8 cellular contexts compared by ENCODE assay signal in genomic region chr15:45635191-45635638, GRCh38. TPM values are rescaled to one million over a fixed set of nuclear protein-coding genes. Genes with fewer than 3 reads are reported as not detected.
A peak's percentile ranks its signal among the peaks of the same experiment; 100 is the strongest.
DNase-seq lines count a peak whose midpoint lies in the region; ATAC-seq and TF ChIP-seq lines count a peak whose summit lies in the region.

No MANE protein-coding gene starts in this region.

- peak; percentile 78 for TF ChIP-seq CTCF in RWPE1 (conservative IDR thresholded peaks at IDR 0.05; ENCODE audit: low read depth)

- peaks cover 20% of the 10 kb centered on the region for H3K36me3 Mint-ChIP-seq in activated naive CD8-positive, alpha-beta T cell treated with anti-CD3 and anti-CD28 coated beads, Interleukin-2, amount 50 U/mL, for 24 hours (ENCODE audit: low read depth)

- H3K27ac ChIP-seq in RWPE1 (peak overlapping the region; percentile 95), iPS DF 6.9 (ENCODE audit: low read length) (no peak overlapping the region)

- H3K36me3 ChIP-seq in iPS DF 6.9 (ENCODE audit: control insufficient read depth, insufficient read depth, low read length): no peaks in the 10 kb centered on the region
- H3K36me3 ChIP-seq in skeletal muscle satellite cell (ENCODE audit: insufficient read depth, low read length): no peaks in the 10 kb centered on the region

- peak overlapping the region; percentile 86 for H3K27ac Mint-ChIP-seq in activated naive CD8-positive, alpha-beta T cell treated with anti-CD3 and anti-CD28 coated beads, Interleukin-2, amount 50 U/mL, for 24 hours

- CTCF ChIA-PET in RWPE1 (lab: Yijun Ruan, JAX): interaction anchor here (0.6 to 1.5 kb wide), 4 partner anchors 9 to 471 kb away, joined by 3 to 4 read pairs (median 3); no protein-coding TSS in a partner anchor

- no CpG with 5 or more reads among the region's 29 CpGs for WGBS in iPS DF 6.9 (ENCODE audit: insufficient coverage, insufficient read length)

- no peaks in the 10 kb centered on the region for H3K9me3 ChIP-seq in iPS DF 6.9 (ENCODE audit: control insufficient read depth, insufficient read depth, low read length)
- no peaks in the 10 kb centered on the region for H3K9me3 ChIP-seq in skeletal muscle satellite cell (replicated peaks; ENCODE audit: low read length)

- H3K4me1 ChIP-seq in iPS DF 6.9 (ENCODE audit: control insufficient read depth, insufficient read depth, low read length) (no peaks in the 10 kb centered on the region), skeletal muscle satellite cell (ENCODE audit: control insufficient read depth, insufficient read depth, low read length) (peaks cover 52% of the 10 kb centered on the region)

- peak overlapping the region; percentile 86 for H3K9ac ChIP-seq in skeletal muscle satellite cell (ENCODE audit: low read depth, low read length)

- H3K4me2 ChIP-seq in skeletal muscle satellite cell (ENCODE audit: low read length): peak overlapping the region; percentile 98

- peaks cover 50% of the 10 kb centered on the region for H3K4me1 Mint-ChIP-seq in activated naive CD8-positive, alpha-beta T cell treated with anti-CD3 and anti-CD28 coated beads, Interleukin-2, amount 50 U/mL, for 24 hours

- POLR2A ChIA-PET in RWPE1 (lab: Yijun Ruan, JAX; ENCODE audit: low non-redundant PET): interaction anchor here (0.6 kb wide), 1 partner anchor 71 kb away, joined by 6 read pairs; no protein-coding TSS in a partner anchor

- H3K4me3 Mint-ChIP-seq in activated naive CD8-positive, alpha-beta T cell treated with anti-CD3 and anti-CD28 coated beads, Interleukin-2, amount 50 U/mL, for 24 hours: peak overlapping the region; percentile 98

- DNase-seq in SIG-M5 treated with dmso at 0.1 percent for 504 hours (lab: John Stamatoyannopoulos, UW; ENCODE audit: unreplicated experiment) (peak; percentile 64), SIG-M5 (lab: John Stamatoyannopoulos, UW) (no peak), RWPE1 (ENCODE audit: low spot score) (no peak), iPS DF 6.9 (ENCODE audit: low read depth, low spot score) (no peak), hepatic stellate cell (ENCODE audit: low spot score) (no peak)
- DNase-seq in activated naive CD8-positive, alpha-beta T cell treated with anti-CD3 and anti-CD28 coated beads, Interleukin-2, amount 50 U/mL, for 24 hours: peak; percentile 79

- ATAC-seq in HG03064 (IDR thresholded peaks at IDR 0.05; ENCODE audit: low read depth, unreplicated experiment): peak; percentile 34
- peak; percentile 55 for ATAC-seq in activated naive CD8-positive, alpha-beta T cell treated with anti-CD3 and anti-CD28 coated beads, Interleukin-2, amount 50 U/mL, for 24 hours

- H3K4me3 ChIP-seq in iPS DF 6.9 (ENCODE audit: low read length) (peak overlapping the region; percentile 55; the same call in 1 of the 2 replicates), skeletal muscle satellite cell (ENCODE audit: low read length) (peak overlapping the region; percentile 88)

- no peaks in the 10 kb centered on the region for H3K27me3 Mint-ChIP-seq in activated naive CD8-positive, alpha-beta T cell treated with anti-CD3 and anti-CD28 coated beads, Interleukin-2, amount 50 U/mL, for 24 hours

- H3K9me3 Mint-ChIP-seq in activated naive CD8-positive, alpha-beta T cell treated with anti-CD3 and anti-CD28 coated beads, Interleukin-2, amount 50 U/mL, for 24 hours: no peaks in the 10 kb centered on the region

- peaks cover 3% of the 10 kb centered on the region; the same call in 1 of the 2 replicates for H3K27me3 ChIP-seq in iPS DF 6.9 (ENCODE audit: control insufficient read depth, insufficient read depth, low read length)
- no peaks in the 10 kb centered on the region for H3K27me3 ChIP-seq in skeletal muscle satellite cell (ENCODE audit: control insufficient read depth, insufficient read depth, low read length)

RNA-seq across cellular contexts. Expression of gene SQOR, which starts 0.4 kb away (rescaled TPM):
- 228 and 238 TPM in 2 replicates for total RNA-seq in skeletal muscle satellite cell (2012; rRNA removed)

RNA-seq across cellular contexts. Expression of gene BLOC1S6, which starts 48.0 kb away (rescaled TPM):
- 63.6 and 64.7 TPM in 2 replicates for total RNA-seq in skeletal muscle satellite cell (2012; rRNA removed)

Comparison
In these comparisons a context has a peak if more than half of its experiments do, and no peak if none do; other contexts are left out.
1. DNase-seq: peak in SIG-M5 treated with dmso at 0.1 percent for 504 hours (single experiment) and activated naive CD8-positive, alpha-beta T cell treated with anti-CD3 and anti-CD28 coated beads, Interleukin-2, amount 50 U/mL, for 24 hours (single experiment); none in SIG-M5 (single experiment), RWPE1 (single experiment), iPS DF 6.9 (single experiment) and hepatic stellate cell (single experiment).